Comparison of ENCODE assay signal across 1 cellular context in genomic region chr4:84971319-84971932, GRCh38.
TF ChIP-seq lines count a peak whose summit lies in the region.

No MANE protein-coding gene starts in this region.

TF ChIP-seq in GM23338, 12 proteins besides CTCF, POLR2A, EP300 and RAD21 (continued from another document):
- TF ChIP-seq, protein P1, sequence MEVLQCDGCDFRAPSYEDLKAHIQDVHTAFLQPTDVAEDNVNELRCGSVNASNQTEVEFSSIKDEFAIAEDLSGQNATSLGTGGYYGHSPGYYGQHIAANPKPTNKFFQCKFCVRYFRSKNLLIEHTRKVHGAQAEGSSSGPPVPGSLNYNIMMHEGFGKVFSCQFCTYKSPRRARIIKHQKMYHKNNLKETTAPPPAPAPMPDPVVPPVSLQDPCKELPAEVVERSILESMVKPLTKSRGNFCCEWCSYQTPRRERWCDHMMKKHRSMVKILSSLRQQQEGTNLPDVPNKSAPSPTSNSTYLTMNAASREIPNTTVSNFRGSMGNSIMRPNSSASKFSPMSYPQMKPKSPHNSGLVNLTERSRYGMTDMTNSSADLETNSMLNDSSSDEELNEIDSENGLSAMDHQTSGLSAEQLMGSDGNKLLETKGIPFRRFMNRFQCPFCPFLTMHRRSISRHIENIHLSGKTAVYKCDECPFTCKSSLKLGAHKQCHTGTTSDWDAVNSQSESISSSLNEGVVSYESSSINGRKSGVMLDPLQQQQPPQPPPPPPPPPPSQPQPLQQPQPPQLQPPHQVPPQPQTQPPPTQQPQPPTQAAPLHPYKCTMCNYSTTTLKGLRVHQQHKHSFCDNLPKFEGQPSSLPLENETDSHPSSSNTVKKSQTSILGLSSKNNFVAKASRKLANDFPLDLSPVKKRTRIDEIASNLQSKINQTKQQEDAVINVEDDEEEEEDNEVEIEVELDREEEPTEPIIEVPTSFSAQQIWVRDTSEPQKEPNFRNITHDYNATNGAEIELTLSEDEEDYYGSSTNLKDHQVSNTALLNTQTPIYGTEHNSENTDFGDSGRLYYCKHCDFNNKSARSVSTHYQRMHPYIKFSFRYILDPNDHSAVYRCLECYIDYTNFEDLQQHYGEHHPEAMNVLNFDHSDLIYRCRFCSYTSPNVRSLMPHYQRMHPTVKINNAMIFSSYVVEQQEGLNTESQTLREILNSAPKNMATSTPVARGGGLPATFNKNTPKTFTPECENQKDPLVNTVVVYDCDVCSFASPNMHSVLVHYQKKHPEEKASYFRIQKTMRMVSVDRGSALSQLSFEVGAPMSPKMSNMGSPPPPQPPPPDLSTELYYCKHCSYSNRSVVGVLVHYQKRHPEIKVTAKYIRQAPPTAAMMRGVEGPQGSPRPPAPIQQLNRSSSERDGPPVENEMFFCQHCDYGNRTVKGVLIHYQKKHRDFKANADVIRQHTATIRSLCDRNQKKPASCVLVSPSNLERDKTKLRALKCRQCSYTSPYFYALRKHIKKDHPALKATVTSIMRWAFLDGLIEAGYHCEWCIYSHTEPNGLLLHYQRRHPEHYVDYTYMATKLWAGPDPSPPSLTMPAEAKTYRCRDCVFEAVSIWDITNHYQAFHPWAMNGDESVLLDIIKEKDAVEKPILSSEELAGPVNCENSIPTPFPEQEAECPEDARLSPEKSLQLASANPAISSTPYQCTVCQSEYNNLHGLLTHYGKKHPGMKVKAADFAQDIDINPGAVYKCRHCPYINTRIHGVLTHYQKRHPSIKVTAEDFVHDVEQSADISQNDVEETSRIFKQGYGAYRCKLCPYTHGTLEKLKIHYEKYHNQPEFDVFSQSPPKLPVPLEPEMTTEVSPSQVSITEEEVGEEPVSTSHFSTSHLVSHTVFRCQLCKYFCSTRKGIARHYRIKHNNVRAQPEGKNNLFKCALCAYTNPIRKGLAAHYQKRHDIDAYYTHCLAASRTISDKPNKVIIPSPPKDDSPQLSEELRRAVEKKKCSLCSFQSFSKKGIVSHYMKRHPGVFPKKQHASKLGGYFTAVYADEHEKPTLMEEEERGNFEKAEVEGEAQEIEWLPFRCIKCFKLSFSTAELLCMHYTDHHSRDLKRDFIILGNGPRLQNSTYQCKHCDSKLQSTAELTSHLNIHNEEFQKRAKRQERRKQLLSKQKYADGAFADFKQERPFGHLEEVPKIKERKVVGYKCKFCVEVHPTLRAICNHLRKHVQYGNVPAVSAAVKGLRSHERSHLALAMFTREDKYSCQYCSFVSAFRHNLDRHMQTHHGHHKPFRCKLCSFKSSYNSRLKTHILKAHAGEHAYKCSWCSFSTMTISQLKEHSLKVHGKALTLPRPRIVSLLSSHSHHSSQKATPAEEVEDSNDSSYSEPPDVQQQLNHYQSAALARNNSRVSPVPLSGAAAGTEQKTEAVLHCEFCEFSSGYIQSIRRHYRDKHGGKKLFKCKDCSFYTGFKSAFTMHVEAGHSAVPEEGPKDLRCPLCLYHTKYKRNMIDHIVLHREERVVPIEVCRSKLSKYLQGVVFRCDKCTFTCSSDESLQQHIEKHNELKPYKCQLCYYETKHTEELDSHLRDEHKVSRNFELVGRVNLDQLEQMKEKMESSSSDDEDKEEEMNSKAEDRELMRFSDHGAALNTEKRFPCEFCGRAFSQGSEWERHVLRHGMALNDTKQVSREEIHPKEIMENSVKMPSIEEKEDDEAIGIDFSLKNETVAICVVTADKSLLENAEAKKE (CRISPR knock-in tag; IDR thresholded peaks at IDR 0.05) = no peak
- TF ChIP-seq ZNF114 (CRISPR knock-in tag; IDR thresholded peaks at IDR 0.05) = no peak
- no peak for TF ChIP-seq REST (IDR thresholded peaks at IDR 0.05; ENCODE audit: unreplicated experiment)
- no peak for TF ChIP-seq CREB1 (CRISPR knock-in tag; IDR thresholded peaks at IDR 0.05; ENCODE audit: low read depth)
